ENCODE assay signal across 24 cellular contexts in the genomic region with DNA sequence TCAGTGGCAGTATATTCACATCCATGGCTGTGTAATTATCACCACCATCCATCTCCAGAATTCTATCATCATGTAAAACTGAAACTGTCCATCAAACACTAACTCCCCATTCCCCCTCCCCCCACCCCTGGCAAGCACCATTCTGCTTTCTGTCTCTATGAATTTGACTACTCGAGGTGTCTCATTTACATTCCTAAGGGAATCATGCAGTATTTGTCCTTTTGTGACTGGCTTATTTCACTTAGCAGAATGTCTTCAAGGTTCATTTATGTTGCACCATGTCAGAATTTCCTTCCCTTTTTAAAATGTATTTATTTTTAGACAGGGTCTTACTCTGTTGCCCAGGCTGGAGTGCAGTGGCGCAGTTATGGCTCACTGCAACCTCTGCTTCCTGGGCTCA. TPM values are rescaled to one million over a fixed set of nuclear protein-coding genes. Genes with fewer than 3 reads are reported as not detected.
DNase-seq lines count a peak whose midpoint lies in the region; ATAC-seq lines count a peak whose summit lies in the region.
"Had no signal": no experiment of that assay in that cellular context is flagged by ENCODE, and none has a peak within 500 bp of the region (broad histone marks: within the 10 kb centered on the region; RNA-seq: fewer than 3 reads in every experiment).

No MANE protein-coding gene starts in this region.

- DNase-seq in activated CD8-positive, alpha-beta memory T cell treated with anti-CD3 and anti-CD28 coated beads, Interleukin-2, amount 10 ng/mL, durations not matched to agents 7 days and 5 days: no peak
- DNase-seq in activated CD8-positive, alpha-beta memory T cell treated with anti-CD3 and anti-CD28 coated beads for 24 hours: no peak
- DNase-seq in memory B cell (ENCODE audit: low spot score in 2 of 2) (no peak), cerebellar nuclear complex (lab: John Stamatoyannopoulos, UW) (no peak), NCI-H82 (lab: John Stamatoyannopoulos, UW) (no peak)
- DNase-seq: AML-193; CD8-positive, alpha-beta memory T cell; DMS 273 treated with DMSO at 0.1 percent for 48 hours; DMS79; GF-D8; KBM-7; MG63; NCI-H2029; NCI-H446 treated with DMSO at 0.1 percent for 48 hours; NCI-H526; Right ventricle myocardium superior; RPMI8226 had no signal

- peaks cover 60% of the 10 kb centered on the region for H3K36me3 Mint-ChIP-seq in activated CD8-positive, alpha-beta memory T cell treated with anti-CD3 and anti-CD28 coated beads, Interleukin-2, amount 10 ng/mL, durations not matched to agents 7 days and 5 days
- H3K36me3 Mint-ChIP-seq in IgD-negative memory B cell: peaks cover 5% of the 10 kb centered on the region
- peaks cover 37% of the 10 kb centered on the region for H3K36me3 Mint-ChIP-seq in memory B cell

- CTCF ChIA-PET in activated CD8-positive, alpha-beta memory T cell treated with anti-CD3 and anti-CD28 coated beads, Interleukin-2, amount 10 ng/mL, durations not matched to agents 7 days and 5 days (lab: Charles Lee): no interaction called here

- H3K4me3 Mint-ChIP-seq in activated CD8-positive, alpha-beta memory T cell treated with anti-CD3 and anti-CD28 coated beads, Interleukin-2, amount 10 ng/mL, durations not matched to agents 7 days and 5 days: no peak overlapping the region
- H3K4me3 Mint-ChIP-seq in IgD-negative memory B cell (peak overlapping the region in 2 of 4 donors; percentile 86 to 89), memory B cell (peak overlapping the region; percentile 34)
- H3K4me3 Mint-ChIP-seq: CD14-positive monocyte; CD8-positive, alpha-beta memory T cell; GM23338; H9 had no signal

- peak overlapping the region; percentile 92 for H3K27ac Mint-ChIP-seq in activated CD8-positive, alpha-beta memory T cell treated with anti-CD3 and anti-CD28 coated beads, Interleukin-2, amount 10 ng/mL, durations not matched to agents 7 days and 5 days
- H3K27ac Mint-ChIP-seq in IgD-negative memory B cell: peak overlapping the region in 2 of 3 donors; percentile 73 to 88
- H3K27ac Mint-ChIP-seq in memory B cell: no peak overlapping the region
- H3K27ac Mint-ChIP-seq: CD8-positive, alpha-beta memory T cell; GM23338; H9 had no signal

- H3K27me3 Mint-ChIP-seq in activated CD8-positive, alpha-beta memory T cell treated with anti-CD3 and anti-CD28 coated beads, Interleukin-2, amount 10 ng/mL, durations not matched to agents 7 days and 5 days: no peaks in the 10 kb centered on the region
- H3K27me3 Mint-ChIP-seq in IgD-negative memory B cell (no peaks in the 10 kb centered on the region), memory B cell (no peaks in the 10 kb centered on the region)
- H3K27me3 Mint-ChIP-seq: CD8-positive, alpha-beta memory T cell had no signal

- peaks cover 46% of the 10 kb centered on the region for H3K4me1 Mint-ChIP-seq in activated CD8-positive, alpha-beta memory T cell treated with anti-CD3 and anti-CD28 coated beads, Interleukin-2, amount 10 ng/mL, durations not matched to agents 7 days and 5 days
- H3K4me1 Mint-ChIP-seq in IgD-negative memory B cell: peaks cover 34 to 35% (median 34%) of the 10 kb centered on the region in 3 donors
- peaks cover 38% of the 10 kb centered on the region for H3K4me1 Mint-ChIP-seq in memory B cell

- no peaks in the 10 kb centered on the region for H3K9me3 Mint-ChIP-seq in activated CD8-positive, alpha-beta memory T cell treated with anti-CD3 and anti-CD28 coated beads, Interleukin-2, amount 10 ng/mL, durations not matched to agents 7 days and 5 days (ENCODE audit: low read depth)
- no peaks in the 10 kb centered on the region for H3K9me3 Mint-ChIP-seq in IgD-negative memory B cell
- no peaks in the 10 kb centered on the region for H3K9me3 Mint-ChIP-seq in memory B cell
- H3K9me3 Mint-ChIP-seq: GM23338, H9 had no signal

- no peak for ATAC-seq in activated CD8-positive, alpha-beta memory T cell treated with anti-CD3 and anti-CD28 coated beads, Interleukin-2, amount 10 ng/mL, durations not matched to agents 7 days and 5 days
- ATAC-seq in memory B cell (ENCODE audit: low read depth) (no peak), HG03457 (IDR thresholded peaks at IDR 0.05; ENCODE audit: unreplicated experiment) (no peak)
- ATAC-seq: A549, GM23338 had no signal

RNA-seq across cellular contexts. Expression of gene DERL3, which starts 20.3 kb away (rescaled TPM):
- 10 to 100 TPM; 14.6 to 18.1 TPM for total RNA-seq in activated CD8-positive, alpha-beta memory T cell treated with anti-CD3 and anti-CD28 coated beads, Interleukin-2, amount 10 ng/mL, durations not matched to agents 7 days and 5 days
- polyA plus RNA-seq in IgD-negative memory B cell: 49.4 TPM
- total RNA-seq: SJSA1 had no signal

RNA-seq across cellular contexts. Expression of gene SMARCB1, which starts 31.8 kb away (rescaled TPM):
- total RNA-seq in activated CD8-positive, alpha-beta memory T cell treated with anti-CD3 and anti-CD28 coated beads, Interleukin-2, amount 10 ng/mL, durations not matched to agents 7 days and 5 days: 100 to 1,000 TPM; 117 to 137 TPM
- polyA plus RNA-seq in IgD-negative memory B cell: 117 TPM

RNA-seq across cellular contexts. Expression of gene SLC2A11, which starts 39.1 kb away (rescaled TPM):
- total RNA-seq in activated CD8-positive, alpha-beta memory T cell treated with anti-CD3 and anti-CD28 coated beads, Interleukin-2, amount 10 ng/mL, durations not matched to agents 7 days and 5 days: 10 to 100 TPM in 1 of 2 experiments, 1 to 10 TPM in 1; 8.1 to 10.7 TPM
- polyA plus RNA-seq in IgD-negative memory B cell: 20.7 TPM

RNA-seq across cellular contexts. Expression of gene MMP11, which starts 45.9 kb away (rescaled TPM):
- 1 to 10 TPM in 1 of 2 experiments, under 1 TPM in 1; 0.91 to 1.0 TPM for total RNA-seq in activated CD8-positive, alpha-beta memory T cell treated with anti-CD3 and anti-CD28 coated beads, Interleukin-2, amount 10 ng/mL, durations not matched to agents 7 days and 5 days
- 6.6 TPM for polyA plus RNA-seq in IgD-negative memory B cell
- polyA plus RNA-seq: CD14-positive monocyte had no signal

RNA-seq across cellular contexts. Expression of gene CHCHD10, which starts 50.8 kb away (rescaled TPM):
- 100 to 1,000 TPM; 155 to 159 TPM for total RNA-seq in activated CD8-positive, alpha-beta memory T cell treated with anti-CD3 and anti-CD28 coated beads, Interleukin-2, amount 10 ng/mL, durations not matched to agents 7 days and 5 days
- 70.6 TPM for polyA plus RNA-seq in IgD-negative memory B cell
